18 cellular contexts compared by ENCODE assay signal in the genomic region with DNA sequence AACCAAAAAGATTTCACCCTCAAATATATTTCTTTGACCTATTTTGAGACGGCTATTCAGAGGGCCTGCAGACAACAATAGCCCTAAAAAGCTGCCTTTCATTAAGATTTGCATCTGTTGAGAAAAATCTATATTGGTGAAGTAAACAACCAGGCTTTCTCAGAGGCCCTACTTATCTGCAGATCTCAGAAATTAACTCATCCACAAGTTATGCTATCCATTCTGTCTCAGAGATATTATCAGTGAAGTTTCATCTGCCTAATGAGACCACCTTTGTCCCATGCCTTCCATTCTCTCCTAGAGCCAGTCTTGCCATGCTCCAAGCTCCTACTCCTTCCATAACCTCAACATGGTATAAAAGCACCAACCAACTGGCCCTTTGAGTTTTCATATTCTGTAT.
"Had no signal": no experiment of that assay in that cellular context is flagged by ENCODE, and none has a peak within 500 bp of the region (broad histone marks: within the 10 kb centered on the region; RNA-seq: fewer than 3 reads in every experiment).

No MANE protein-coding gene starts in this region.

- H3K27me3 Mint-ChIP-seq: naive thymus-derived CD4-positive, alpha-beta T cell; stimulated activated naive B cell treated with anti-CD40 and anti-IgM and Interleukin-4, amounts not matched to agents 10 μg/mL and 1 μg/mL and 100 μg/mL, for 72 hours; stimulated activated naive CD8-positive, alpha-beta T cell treated with anti-CD3 and anti-CD28 coated beads, Interleukin-15, amount 100 ng/mL, for 72 hours had no signal

- H3K4me1 ChIP-seq: spleen, testis, tibial nerve, upper lobe of right lung, vagina had no signal

- H3K4me1 Mint-ChIP-seq: naive thymus-derived CD4-positive, alpha-beta T cell; stimulated activated naive B cell treated with anti-CD40 and anti-IgM and Interleukin-4, amounts not matched to agents 10 μg/mL and 1 μg/mL and 100 μg/mL, for 72 hours; stimulated activated naive CD8-positive, alpha-beta T cell treated with anti-CD3 and anti-CD28 coated beads, Interleukin-15, amount 100 ng/mL, for 72 hours had no signal

- H3K36me3 Mint-ChIP-seq: naive thymus-derived CD4-positive, alpha-beta T cell; stimulated activated naive B cell treated with anti-CD40 and anti-IgM and Interleukin-4, amounts not matched to agents 10 μg/mL and 1 μg/mL and 100 μg/mL, for 72 hours had no signal

- H3K36me3 ChIP-seq: neutrophil, spleen, upper lobe of right lung, vagina had no signal

- DNase-seq: effector CD4-positive, alpha-beta T cell; kidney glomerular epithelial cell; naive thymus-derived CD4-positive, alpha-beta T cell; posterior cingulate gyrus; spleen; stimulated activated CD4-positive, alpha-beta T cell treated with anti-CD3 and anti-CD28 coated beads, Interleukin-15, amount 100 ng/mL, for 24 hours; stimulated activated CD4-positive, alpha-beta T cell treated with anti-CD3 and anti-CD28 coated beads, Interleukin-1b, Interleukin-23, amount 100 ng/mL, for 48 hours; stimulated activated CD4-positive, alpha-beta T cell treated with anti-CD3 and anti-CD28 coated beads, Interleukin-4, amount 100 ng/mL, for 24 hours; stimulated activated naive B cell treated with anti-CD40 and anti-IgM and Interleukin-4, amounts not matched to agents 10 μg/mL and 1 μg/mL and 100 μg/mL, for 72 hours; stimulated activated naive CD8-positive, alpha-beta T cell treated with anti-CD3 and anti-CD28 coated beads, Interleukin-15, amount 100 ng/mL, for 72 hours; testis; upper lobe of right lung had no signal

- H3K4me3 Mint-ChIP-seq: naive thymus-derived CD4-positive, alpha-beta T cell; stimulated activated naive B cell treated with anti-CD40 and anti-IgM and Interleukin-4, amounts not matched to agents 10 μg/mL and 1 μg/mL and 100 μg/mL, for 72 hours; stimulated activated naive CD8-positive, alpha-beta T cell treated with anti-CD3 and anti-CD28 coated beads, Interleukin-15, amount 100 ng/mL, for 72 hours had no signal

- H3K27me3 ChIP-seq: neutrophil, spleen, testis, tibial nerve, upper lobe of right lung, vagina had no signal

- H3K27ac ChIP-seq: coronary artery, neutrophil, spleen, testis, tibial nerve, upper lobe of right lung, vagina had no signal

- H3K4me3 ChIP-seq: coronary artery, spleen, testis, tibial nerve, upper lobe of right lung, vagina had no signal

- H3K27ac Mint-ChIP-seq: naive thymus-derived CD4-positive, alpha-beta T cell; stimulated activated naive B cell treated with anti-CD40 and anti-IgM and Interleukin-4, amounts not matched to agents 10 μg/mL and 1 μg/mL and 100 μg/mL, for 72 hours; stimulated activated naive CD8-positive, alpha-beta T cell treated with anti-CD3 and anti-CD28 coated beads, Interleukin-15, amount 100 ng/mL, for 72 hours had no signal

- H3K9me3 ChIP-seq: neutrophil, testis, upper lobe of right lung, vagina had no signal

- ATAC-seq: esophagus mucosa; naive thymus-derived CD4-positive, alpha-beta T cell; sciatic nerve; stimulated activated naive B cell treated with anti-CD40 and anti-IgM and Interleukin-4, amounts not matched to agents 10 μg/mL and 1 μg/mL and 100 μg/mL, for 72 hours; stimulated activated naive CD8-positive, alpha-beta T cell treated with anti-CD3 and anti-CD28 coated beads, Interleukin-15, amount 100 ng/mL, for 72 hours; upper lobe of right lung had no signal
